ENCODE assay signal across 2 cellular contexts in the genomic region with DNA sequence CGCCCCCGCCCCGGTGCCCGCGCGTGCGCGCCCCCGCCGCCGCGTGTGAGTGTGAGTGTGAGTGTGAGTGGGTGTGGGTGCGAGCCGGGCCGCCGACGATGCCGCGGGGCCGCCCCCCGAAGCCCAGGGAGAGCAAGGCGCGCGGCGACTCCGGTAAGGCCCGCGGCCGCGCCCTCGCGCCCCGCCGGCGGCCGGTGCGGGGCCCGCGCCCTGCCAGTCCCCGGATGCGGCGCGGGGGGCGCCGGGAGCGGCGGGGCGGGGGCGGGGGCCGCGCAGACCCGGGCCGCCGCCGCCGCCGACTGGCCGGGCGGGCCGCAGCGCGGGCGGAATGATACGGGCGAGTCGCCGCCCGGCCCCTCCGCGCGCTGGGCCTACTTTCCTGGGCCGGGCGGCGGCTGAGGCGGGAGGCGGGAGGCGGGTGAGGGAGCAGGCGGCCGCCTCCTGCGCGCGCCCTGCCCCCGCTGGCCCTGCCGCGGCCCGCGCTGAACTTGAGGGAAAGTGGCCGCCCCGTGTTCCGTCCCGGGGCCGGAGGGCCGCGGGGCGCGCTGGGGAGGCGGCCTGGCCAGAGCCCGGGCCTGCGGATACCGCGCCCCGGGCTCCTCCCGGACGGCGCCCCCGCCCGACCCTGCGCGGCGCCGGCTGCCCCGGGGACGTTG.
TF ChIP-seq lines count a peak whose summit lies in the region.

A gene (plus strand): TSS at position 48 of the 656 bp plus-strand sequence. CDS start 51 bp downstream, at position 99.

TF ChIP-seq in A549, 52 proteins besides CTCF, POLR2A, EP300 and RAD21 (continued from another document):
- TF ChIP-seq CEBPB (IDR thresholded peaks at IDR 0.05) (no peak), ZSCAN20 (CRISPR knock-in tag; IDR thresholded peaks at IDR 0.05) (no peak), ZNF302 (CRISPR knock-in tag; IDR thresholded peaks at IDR 0.05) (no peak), CBX2 (IDR thresholded peaks at IDR 0.05; ENCODE audit: borderline replicate concordance, low read depth) (no peak), SMC3 (IDR thresholded peaks at IDR 0.05) (no peak), HDAC2 (IDR thresholded peaks at IDR 0.05) (no peak), ZC3H11A (IDR thresholded peaks at IDR 0.05) (no peak), FOSL2 (IDR thresholded peaks at IDR 0.05) (no peak), FOSL2 (CRISPR knock-in tag; IDR thresholded peaks at IDR 0.05) (no peak), RARB (CRISPR knock-in tag; IDR thresholded peaks at IDR 0.05) (no peak), KDM1A (IDR thresholded peaks at IDR 0.05; ENCODE audit: low read depth) (no peak), NR3C1 (IDR thresholded peaks at IDR 0.05) (no peak), NFE2L2 (conservative IDR thresholded peaks at IDR 0.05; ENCODE audit: low read length) (no peak), MYC (IDR thresholded peaks at IDR 0.05; ENCODE audit: borderline replicate concordance, low read length) (no peak), TFCP2L1 (CRISPR knock-in tag; IDR thresholded peaks at IDR 0.05) (no peak), JUNB (IDR thresholded peaks at IDR 0.05) (no peak), SREBF2 (IDR thresholded peaks at IDR 0.05) (no peak), RCOR1 (IDR thresholded peaks at IDR 0.05; ENCODE audit: low read depth, low read length) (no peak)
- TF ChIP-seq, protein P1, sequence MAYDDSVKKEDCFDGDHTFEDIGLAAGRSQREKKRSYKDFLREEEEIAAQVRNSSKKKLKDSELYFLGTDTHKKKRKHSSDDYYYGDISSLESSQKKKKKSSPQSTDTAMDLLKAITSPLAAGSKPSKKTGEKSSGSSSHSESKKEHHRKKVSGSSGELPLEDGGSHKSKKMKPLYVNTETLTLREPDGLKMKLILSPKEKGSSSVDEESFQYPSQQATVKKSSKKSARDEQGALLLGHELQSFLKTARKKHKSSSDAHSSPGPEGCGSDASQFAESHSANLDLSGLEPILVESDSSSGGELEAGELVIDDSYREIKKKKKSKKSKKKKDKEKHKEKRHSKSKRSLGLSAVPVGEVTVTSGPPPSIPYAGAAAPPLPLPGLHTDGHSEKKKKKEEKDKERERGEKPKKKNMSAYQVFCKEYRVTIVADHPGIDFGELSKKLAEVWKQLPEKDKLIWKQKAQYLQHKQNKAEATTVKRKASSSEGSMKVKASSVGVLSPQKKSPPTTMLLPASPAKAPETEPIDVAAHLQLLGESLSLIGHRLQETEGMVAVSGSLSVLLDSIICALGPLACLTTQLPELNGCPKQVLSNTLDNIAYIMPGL (CRISPR knock-in tag; IDR thresholded peaks at IDR 0.05; ENCODE audit: borderline replicate concordance): no peak
- TF ChIP-seq, protein P2, sequence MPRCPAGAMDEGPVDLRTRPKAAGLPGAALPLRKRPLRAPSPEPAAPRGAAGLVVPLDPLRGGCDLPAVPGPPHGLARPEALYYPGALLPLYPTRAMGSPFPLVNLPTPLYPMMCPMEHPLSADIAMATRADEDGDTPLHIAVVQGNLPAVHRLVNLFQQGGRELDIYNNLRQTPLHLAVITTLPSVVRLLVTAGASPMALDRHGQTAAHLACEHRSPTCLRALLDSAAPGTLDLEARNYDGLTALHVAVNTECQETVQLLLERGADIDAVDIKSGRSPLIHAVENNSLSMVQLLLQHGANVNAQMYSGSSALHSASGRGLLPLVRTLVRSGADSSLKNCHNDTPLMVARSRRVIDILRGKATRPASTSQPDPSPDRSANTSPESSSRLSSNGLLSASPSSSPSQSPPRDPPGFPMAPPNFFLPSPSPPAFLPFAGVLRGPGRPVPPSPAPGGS (IDR thresholded peaks at IDR 0.05): peak; percentile 48; the same call in 1 of the 3 replicates
- TF ChIP-seq, protein P3, sequence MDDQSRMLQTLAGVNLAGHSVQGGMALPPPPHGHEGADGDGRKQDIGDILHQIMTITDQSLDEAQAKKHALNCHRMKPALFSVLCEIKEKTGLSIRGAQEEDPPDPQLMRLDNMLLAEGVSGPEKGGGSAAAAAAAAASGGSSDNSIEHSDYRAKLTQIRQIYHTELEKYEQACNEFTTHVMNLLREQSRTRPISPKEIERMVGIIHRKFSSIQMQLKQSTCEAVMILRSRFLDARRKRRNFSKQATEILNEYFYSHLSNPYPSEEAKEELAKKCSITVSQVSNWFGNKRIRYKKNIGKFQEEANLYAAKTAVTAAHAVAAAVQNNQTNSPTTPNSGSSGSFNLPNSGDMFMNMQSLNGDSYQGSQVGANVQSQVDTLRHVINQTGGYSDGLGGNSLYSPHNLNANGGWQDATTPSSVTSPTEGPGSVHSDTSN (IDR thresholded peaks at IDR 0.05): peak; percentile 87
- TF ChIP-seq, protein P4, sequence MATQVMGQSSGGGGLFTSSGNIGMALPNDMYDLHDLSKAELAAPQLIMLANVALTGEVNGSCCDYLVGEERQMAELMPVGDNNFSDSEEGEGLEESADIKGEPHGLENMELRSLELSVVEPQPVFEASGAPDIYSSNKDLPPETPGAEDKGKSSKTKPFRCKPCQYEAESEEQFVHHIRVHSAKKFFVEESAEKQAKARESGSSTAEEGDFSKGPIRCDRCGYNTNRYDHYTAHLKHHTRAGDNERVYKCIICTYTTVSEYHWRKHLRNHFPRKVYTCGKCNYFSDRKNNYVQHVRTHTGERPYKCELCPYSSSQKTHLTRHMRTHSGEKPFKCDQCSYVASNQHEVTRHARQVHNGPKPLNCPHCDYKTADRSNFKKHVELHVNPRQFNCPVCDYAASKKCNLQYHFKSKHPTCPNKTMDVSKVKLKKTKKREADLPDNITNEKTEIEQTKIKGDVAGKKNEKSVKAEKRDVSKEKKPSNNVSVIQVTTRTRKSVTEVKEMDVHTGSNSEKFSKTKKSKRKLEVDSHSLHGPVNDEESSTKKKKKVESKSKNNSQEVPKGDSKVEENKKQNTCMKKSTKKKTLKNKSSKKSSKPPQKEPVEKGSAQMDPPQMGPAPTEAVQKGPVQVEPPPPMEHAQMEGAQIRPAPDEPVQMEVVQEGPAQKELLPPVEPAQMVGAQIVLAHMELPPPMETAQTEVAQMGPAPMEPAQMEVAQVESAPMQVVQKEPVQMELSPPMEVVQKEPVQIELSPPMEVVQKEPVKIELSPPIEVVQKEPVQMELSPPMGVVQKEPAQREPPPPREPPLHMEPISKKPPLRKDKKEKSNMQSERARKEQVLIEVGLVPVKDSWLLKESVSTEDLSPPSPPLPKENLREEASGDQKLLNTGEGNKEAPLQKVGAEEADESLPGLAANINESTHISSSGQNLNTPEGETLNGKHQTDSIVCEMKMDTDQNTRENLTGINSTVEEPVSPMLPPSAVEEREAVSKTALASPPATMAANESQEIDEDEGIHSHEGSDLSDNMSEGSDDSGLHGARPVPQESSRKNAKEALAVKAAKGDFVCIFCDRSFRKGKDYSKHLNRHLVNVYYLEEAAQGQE (IDR thresholded peaks at IDR 0.05): no peak
- TF ChIP-seq, protein P5, sequence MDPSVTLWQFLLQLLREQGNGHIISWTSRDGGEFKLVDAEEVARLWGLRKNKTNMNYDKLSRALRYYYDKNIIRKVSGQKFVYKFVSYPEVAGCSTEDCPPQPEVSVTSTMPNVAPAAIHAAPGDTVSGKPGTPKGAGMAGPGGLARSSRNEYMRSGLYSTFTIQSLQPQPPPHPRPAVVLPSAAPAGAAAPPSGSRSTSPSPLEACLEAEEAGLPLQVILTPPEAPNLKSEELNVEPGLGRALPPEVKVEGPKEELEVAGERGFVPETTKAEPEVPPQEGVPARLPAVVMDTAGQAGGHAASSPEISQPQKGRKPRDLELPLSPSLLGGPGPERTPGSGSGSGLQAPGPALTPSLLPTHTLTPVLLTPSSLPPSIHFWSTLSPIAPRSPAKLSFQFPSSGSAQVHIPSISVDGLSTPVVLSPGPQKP (IDR thresholded peaks at IDR 0.05; ENCODE audit: low read depth, low read length): no peak
- TF ChIP-seq, protein P6, sequence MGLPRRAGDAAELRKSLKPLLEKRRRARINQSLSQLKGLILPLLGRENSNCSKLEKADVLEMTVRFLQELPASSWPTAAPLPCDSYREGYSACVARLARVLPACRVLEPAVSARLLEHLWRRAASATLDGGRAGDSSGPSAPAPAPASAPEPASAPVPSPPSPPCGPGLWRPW (IDR thresholded peaks at IDR 0.05): no peak

TF ChIP-seq in liver, 16 proteins besides CTCF, POLR2A, EP300 and RAD21 (continued from another document):
- TF ChIP-seq, protein P4 (IDR thresholded peaks at IDR 0.05): no peak
- no peak for TF ChIP-seq EGR1 (IDR thresholded peaks at IDR 0.05; ENCODE audit: low read depth in 2 of 2)
- TF ChIP-seq SP1 (IDR thresholded peaks at IDR 0.05): no peak
- TF ChIP-seq, protein P7, sequence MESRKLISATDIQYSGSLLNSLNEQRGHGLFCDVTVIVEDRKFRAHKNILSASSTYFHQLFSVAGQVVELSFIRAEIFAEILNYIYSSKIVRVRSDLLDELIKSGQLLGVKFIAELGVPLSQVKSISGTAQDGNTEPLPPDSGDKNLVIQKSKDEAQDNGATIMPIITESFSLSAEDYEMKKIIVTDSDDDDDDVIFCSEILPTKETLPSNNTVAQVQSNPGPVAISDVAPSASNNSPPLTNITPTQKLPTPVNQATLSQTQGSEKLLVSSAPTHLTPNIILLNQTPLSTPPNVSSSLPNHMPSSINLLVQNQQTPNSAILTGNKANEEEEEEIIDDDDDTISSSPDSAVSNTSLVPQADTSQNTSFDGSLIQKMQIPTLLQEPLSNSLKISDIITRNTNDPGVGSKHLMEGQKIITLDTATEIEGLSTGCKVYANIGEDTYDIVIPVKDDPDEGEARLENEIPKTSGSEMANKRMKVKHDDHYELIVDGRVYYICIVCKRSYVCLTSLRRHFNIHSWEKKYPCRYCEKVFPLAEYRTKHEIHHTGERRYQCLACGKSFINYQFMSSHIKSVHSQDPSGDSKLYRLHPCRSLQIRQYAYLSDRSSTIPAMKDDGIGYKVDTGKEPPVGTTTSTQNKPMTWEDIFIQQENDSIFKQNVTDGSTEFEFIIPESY (IDR thresholded peaks at IDR 0.05): no peak
